Comparison of ENCODE assay signal across 8 cellular contexts in genomic region chr19:51783373-51783772, GRCh38. TPM values are rescaled to one million over a fixed set of nuclear protein-coding genes. Genes with fewer than 3 reads are reported as not detected.
A peak's percentile ranks its signal among the peaks of the same experiment; 100 is the strongest.
DNase-seq lines count a peak whose midpoint lies in the region; ATAC-seq and TF ChIP-seq lines count a peak whose summit lies in the region.

No MANE protein-coding gene starts in this region.

- intact Hi-C loops in sciatic nerve (cut with DNase I) = no loop called here

- H3K4me1 ChIP-seq in MM.1S (ENCODE audit: low read length) = no peaks in the 10 kb centered on the region

- no peaks in the 10 kb centered on the region for H4K20me1 ChIP-seq in MM.1S (ENCODE audit: insufficient read depth, low read length)

- no peak overlapping the region for H3K4me2 ChIP-seq in MM.1S (ENCODE audit: low read depth, low read length)

- 0 out of 2 replicates have a peak, but pooled peaks cover 3% of the 10 kb centered on the region for H3K9me3 ChIP-seq in MM.1S (replicated peaks; ENCODE audit: insufficient read depth, low read length)

- peak; percentile 19 for DNase-seq in activated CD4-positive, alpha-beta T cell treated with anti-CD3 and anti-CD28 coated beads for 48 hours
- no peak for DNase-seq in activated CD4-positive, alpha-beta T cell treated with anti-CD3 and anti-CD28 coated beads, Interleukin-2, amount 50 U/mL, for 1 hour
- DNase-seq in NCI-H226 = peak; percentile 8
- DNase-seq in choroid plexus epithelial cell (ENCODE audit: low read depth) = peak; percentile 62
- DNase-seq in sciatic nerve (ENCODE audit: low spot score) = no peak
- no peak for DNase-seq in COR-L47 (lab: John Stamatoyannopoulos, UW)
- DNase-seq in MM.1S = no peak

- no peak overlapping the region for H3K4me3 ChIP-seq in choroid plexus epithelial cell (ENCODE audit: low read depth, low read length)
- H3K4me3 ChIP-seq in MM.1S (ENCODE audit: low read length) = no peak overlapping the region

- ATAC-seq in sciatic nerve (peak; percentile 51), GM21825 (IDR thresholded peaks at IDR 0.05; ENCODE audit: unreplicated experiment) (no peak)

- H3K27me3 ChIP-seq in MM.1S (replicated peaks; ENCODE audit: insufficient read depth, low read length) = no peaks in the 10 kb centered on the region

- no peak overlapping the region for H2AFZ ChIP-seq in MM.1S (ENCODE audit: low read length)

- TF ChIP-seq CTCF in choroid plexus epithelial cell (conservative IDR thresholded peaks at IDR 0.05; ENCODE audit: low read depth, low read length) (peak; percentile 52), MM.1S (IDR thresholded peaks at IDR 0.05; ENCODE audit: low read length) (no peak)

- H3K36me3 ChIP-seq in MM.1S (replicated peaks; ENCODE audit: insufficient read depth, low read length) = no peaks in the 10 kb centered on the region

- H3K79me2 ChIP-seq in MM.1S (ENCODE audit: low read length) = no peaks in the 10 kb centered on the region

- H3K9ac ChIP-seq in MM.1S (ENCODE audit: low read length) = no peak overlapping the region

- no peaks in the 10 kb centered on the region for H3K9me2 ChIP-seq in MM.1S (replicated peaks; ENCODE audit: insufficient read depth, low read length)

- H3K27ac ChIP-seq in MM.1S (ENCODE audit: low read length) = no peak overlapping the region

- no peaks in the 10 kb centered on the region for H3F3A ChIP-seq in MM.1S (ENCODE audit: insufficient read depth, low read length)

RNA-seq across cellular contexts. Expression of gene FPR3, which starts 11.6 kb away (rescaled TPM):
- 8.8 TPM for total RNA-seq in sciatic nerve

RNA-seq across cellular contexts. Expression of gene FPR2, which starts 22.4 kb away (rescaled TPM):
- 2.4 TPM for total RNA-seq in sciatic nerve

RNA-seq across cellular contexts. Expression of gene FPR1, which starts 31.7 kb away (rescaled TPM):
- 15.5 TPM for total RNA-seq in sciatic nerve

RNA-seq across cellular contexts. Expression of gene HAS1, which starts 59.6 kb away (rescaled TPM):
- total RNA-seq in sciatic nerve = 0.58 TPM

Comparison
In these comparisons a context has a peak if more than half of its experiments do, and no peak if none do; other contexts are left out.
1. DNase-seq: peak in activated CD4-positive, alpha-beta T cell treated with anti-CD3 and anti-CD28 coated beads for 48 hours (single experiment), NCI-H226 (single experiment) and choroid plexus epithelial cell (single experiment); none in activated CD4-positive, alpha-beta T cell treated with anti-CD3 and anti-CD28 coated beads, Interleukin-2, amount 50 U/mL, for 1 hour (single experiment), sciatic nerve (single experiment), COR-L47 (single experiment) and MM.1S (single experiment).